11 cellular contexts compared by ENCODE assay signal in the genomic region with DNA sequence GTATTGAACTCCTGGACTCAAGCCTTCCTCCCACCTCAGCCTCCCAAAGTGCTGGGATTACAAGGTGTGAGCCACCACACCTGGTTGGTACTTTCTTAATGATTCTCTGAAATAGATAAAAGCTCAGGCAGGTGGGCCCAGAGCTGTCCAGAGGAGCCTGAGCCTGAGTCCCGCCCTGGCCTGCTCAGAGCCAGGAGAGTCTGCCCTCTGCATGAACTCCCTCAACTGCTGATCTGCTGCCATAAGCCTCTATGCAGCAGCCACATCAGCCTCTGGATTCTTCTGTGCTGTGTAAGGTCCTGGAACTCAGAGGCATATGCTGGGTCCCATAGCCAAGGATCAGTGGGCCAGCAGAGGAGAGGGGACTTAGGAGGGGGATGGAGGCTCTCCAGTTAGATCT. TPM values are rescaled to one million over a fixed set of nuclear protein-coding genes. Genes with fewer than 3 reads are reported as not detected.
DNase-seq lines count a peak whose midpoint lies in the region; ATAC-seq, FAIRE-seq and TF ChIP-seq lines count a peak whose summit lies in the region.
"Had no signal": no experiment of that assay in that cellular context is flagged by ENCODE, and none has a peak within 500 bp of the region (broad histone marks: within the 10 kb centered on the region; RNA-seq: fewer than 3 reads in every experiment).

No MANE protein-coding gene starts in this region.

- H3K27ac ChIP-seq in heart left ventricle, result peak overlapping the region; percentile 11 to 95 (median 90)
- peak overlapping the region in 1 of 2 donors; percentile 53 for H3K27ac ChIP-seq in small intestine (ENCODE audit: low read depth in 1 of 2, low read length in 1 of 2)
- H3K27ac ChIP-seq: SJSA1 had no signal

- H3K27me3 ChIP-seq in heart left ventricle, result no peaks in the 10 kb centered on the region
- H3K27me3 ChIP-seq in small intestine (ENCODE audit: control insufficient read depth in 2 of 2, insufficient read depth in 2 of 2, low read length in 2 of 2), result no peaks in the 10 kb centered on the region
- H3K27me3 ChIP-seq: SJSA1 had no signal

- H3K9me3 ChIP-seq in heart left ventricle, result no peaks in the 10 kb centered on the region
- H3K9me3 ChIP-seq in small intestine (ENCODE audit: control insufficient read depth, low read depth), result no peaks in the 10 kb centered on the region
- H3K9me3 ChIP-seq: SJSA1 had no signal

- peaks cover 21% of the 10 kb centered on the region for H3K4me1 Mint-ChIP-seq in progenitor cell of endocrine pancreas (ENCODE audit: low read depth)

- ATAC-seq in activated naive CD4-positive, alpha-beta T cell treated with anti-CD3 and anti-CD28 coated beads, Interleukin-2, amount 50 U/mL, for 72 hours, result no peak
- peak in 3 of 4 donors; percentile 10 to 26 (median 21) for ATAC-seq in heart left ventricle

- H3K4me1 ChIP-seq in heart left ventricle (peaks cover 36 to 100% (median 88%) of the 10 kb centered on the region in 12 donors), small intestine (ENCODE audit: control insufficient read depth in 2 of 2, insufficient read depth in 1 of 2, low read depth in 1 of 2, low read length in 1 of 2) (peaks cover 9 to 30% of the 10 kb centered on the region in 2 donors)

- H3K4me3 ChIP-seq in heart left ventricle (no peak overlapping the region), small intestine (ENCODE audit: low read depth in 1 of 2, low read length in 2 of 2) (no peak overlapping the region)
- H3K4me3 ChIP-seq: SJSA1 had no signal

- H3K27me3 Mint-ChIP-seq in progenitor cell of endocrine pancreas, result no peaks in the 10 kb centered on the region

- TF ChIP-seq CTCF in heart left ventricle (IDR thresholded peaks at IDR 0.05) (no peak), progenitor cell of endocrine pancreas (IDR thresholded peaks at IDR 0.05; ENCODE audit: unreplicated experiment) (no peak)

- H3K9me3 Mint-ChIP-seq in activated naive CD4-positive, alpha-beta T cell treated with anti-CD3 and anti-CD28 coated beads, Interleukin-2, amount 50 U/mL, for 72 hours, result no peaks in the 10 kb centered on the region
- H3K9me3 Mint-ChIP-seq in progenitor cell of endocrine pancreas (ENCODE audit: low read depth), result no peaks in the 10 kb centered on the region

- 25 to 57% (median 44%) methylated on average over 1 of the region's 1 CpG for WGBS in heart left ventricle, 4 donors
- 73 to 92% (median 75%) methylated on average over 1 of the region's 1 CpG for WGBS in small intestine, 3 donors

- H3K27ac Mint-ChIP-seq in activated naive CD4-positive, alpha-beta T cell treated with anti-CD3 and anti-CD28 coated beads, Interleukin-2, amount 50 U/mL, for 72 hours, result peak overlapping the region; percentile 55 to 76
- no peak overlapping the region for H3K27ac Mint-ChIP-seq in progenitor cell of endocrine pancreas

- H3K4me3 Mint-ChIP-seq in progenitor cell of endocrine pancreas (ENCODE audit: low read depth), result no peak overlapping the region

- DNase-seq in GM04504 (ENCODE audit: low read depth) (peak; percentile 72), heart left ventricle (peak; percentile 41 to 76 (median 70)), small intestine (peak; percentile 35), GOT3 (lab: John Stamatoyannopoulos, UW) (no peak), H4 (ENCODE audit: low spot score) (no peak), DMS79 treated with DMSO at 0.1 percent for 48 hours (lab: John Stamatoyannopoulos, UW) (no peak), progenitor cell of endocrine pancreas (ENCODE audit: low spot score, unreplicated experiment) (no peak)
- no peak for DNase-seq in activated naive CD4-positive, alpha-beta T cell treated with anti-CD3 and anti-CD28 coated beads, Interleukin-2, amount 50 U/mL, for 72 hours (ENCODE audit: low spot score in 2 of 2)
- DNase-seq: effector CD8-positive, alpha-beta T cell; stimulated activated CD4-positive, alpha-beta T cell treated with anti-CD3 and anti-CD28 coated beads, Interleukin-15, amount 100 ng/mL, for 24 hours had no signal

- no peaks in the 10 kb centered on the region for H3K36me3 ChIP-seq in heart left ventricle
- no peaks in the 10 kb centered on the region for H3K36me3 ChIP-seq in small intestine (ENCODE audit: control insufficient read depth in 2 of 2, insufficient read depth in 2 of 2, low read length in 2 of 2)

- TF ChIP-seq POLR2A in heart left ventricle (IDR thresholded peaks at IDR 0.05), result no peak

- FAIRE-seq in small intestine (lab: Jason Lieb, UNC), result no peak

- no peaks in the 10 kb centered on the region for H3K36me3 Mint-ChIP-seq in activated naive CD4-positive, alpha-beta T cell treated with anti-CD3 and anti-CD28 coated beads, Interleukin-2, amount 50 U/mL, for 72 hours
- H3K36me3 Mint-ChIP-seq in progenitor cell of endocrine pancreas (ENCODE audit: insufficient read depth), result no peaks in the 10 kb centered on the region

- intact Hi-C loops in heart left ventricle (cut with DNase I), result no loop called here

RNA-seq across cellular contexts. Expression of a gene that starts 23.1 kb away (rescaled TPM):
- 1,000 to 10,000 TPM; 1,025 to 1,076 TPM for total RNA-seq in activated naive CD4-positive, alpha-beta T cell treated with anti-CD3 and anti-CD28 coated beads, Interleukin-2, amount 50 U/mL, for 72 hours
- total RNA-seq in heart left ventricle, result 10 to 100 TPM; 14.6 to 68.2 (median 40.4) TPM
- 100 to 1,000 TPM in 1 of 2 donors, 10 to 100 TPM in 1; 59.4 to 112 TPM for polyA plus RNA-seq in heart left ventricle
- polyA plus RNA-seq in small intestine, result 100 to 1,000 TPM in 1 of 3 donors, 10 to 100 TPM in 2; 34.4 to 330 (median 36.5) TPM
- 227 and 278 TPM in 2 replicates for total RNA-seq in H4 (2014; rRNA removed; shearing (Covaris generic))
- total RNA-seq in progenitor cell of endocrine pancreas, result 36.9 and 49.7 TPM in 2 replicates

RNA-seq across cellular contexts. Expression of a gene that starts 34.6 kb away (rescaled TPM):
- total RNA-seq in activated naive CD4-positive, alpha-beta T cell treated with anti-CD3 and anti-CD28 coated beads, Interleukin-2, amount 50 U/mL, for 72 hours, result 10 to 100 TPM; 65.5 to 87.6 TPM
- total RNA-seq in heart left ventricle, result 10 to 100 TPM; 26.4 to 44.8 (median 35.3) TPM
- polyA plus RNA-seq in heart left ventricle, result 10 to 100 TPM; 12.0 to 49.6 TPM
- polyA plus RNA-seq in small intestine, result 10 to 100 TPM in 2 of 3 donors, 1 to 10 TPM in 1; 9.2 to 20.8 (median 11.3) TPM
- 47.3 and 51.5 TPM in 2 replicates for total RNA-seq in H4 (2014; rRNA removed; shearing (Covaris generic))
- total RNA-seq in progenitor cell of endocrine pancreas, result 40.0 and 42.2 TPM in 2 replicates

RNA-seq across cellular contexts. Expression of a gene that starts 34.9 kb away (rescaled TPM):
- 100 to 1,000 TPM in 1 of 2 donors, 10 to 100 TPM in 1; 88.2 to 107 TPM for total RNA-seq in activated naive CD4-positive, alpha-beta T cell treated with anti-CD3 and anti-CD28 coated beads, Interleukin-2, amount 50 U/mL, for 72 hours
- 100 to 1,000 TPM; 135 to 237 (median 179) TPM for total RNA-seq in heart left ventricle
- 100 to 1,000 TPM; 124 to 242 TPM for polyA plus RNA-seq in heart left ventricle
- 100 to 1,000 TPM; 112 to 176 (median 142) TPM for polyA plus RNA-seq in small intestine
- total RNA-seq in H4 (2014; rRNA removed; shearing (Covaris generic)), result 80.9 and 98.5 TPM in 2 replicates
- total RNA-seq in progenitor cell of endocrine pancreas, result 85.3 and 85.9 TPM in 2 replicates

Comparison
In these comparisons a context has a peak if more than half of its experiments do, and no peak if none do; other contexts are left out.
1. DNase-seq: peak in GM04504 (single experiment), heart left ventricle (5 of 5) and small intestine (single experiment); none in activated naive CD4-positive, alpha-beta T cell treated with anti-CD3 and anti-CD28 coated beads, Interleukin-2, amount 50 U/mL, for 72 hours (0 of 2), GOT3 (single experiment), H4 (single experiment), DMS79 treated with DMSO at 0.1 percent for 48 hours (single experiment) and progenitor cell of endocrine pancreas (single experiment).
2. ATAC-seq: peak in heart left ventricle (3 of 4); none in activated naive CD4-positive, alpha-beta T cell treated with anti-CD3 and anti-CD28 coated beads, Interleukin-2, amount 50 U/mL, for 72 hours (0 of 2).